Comparison of ENCODE assay signal across 8 cellular contexts in the genomic region with DNA sequence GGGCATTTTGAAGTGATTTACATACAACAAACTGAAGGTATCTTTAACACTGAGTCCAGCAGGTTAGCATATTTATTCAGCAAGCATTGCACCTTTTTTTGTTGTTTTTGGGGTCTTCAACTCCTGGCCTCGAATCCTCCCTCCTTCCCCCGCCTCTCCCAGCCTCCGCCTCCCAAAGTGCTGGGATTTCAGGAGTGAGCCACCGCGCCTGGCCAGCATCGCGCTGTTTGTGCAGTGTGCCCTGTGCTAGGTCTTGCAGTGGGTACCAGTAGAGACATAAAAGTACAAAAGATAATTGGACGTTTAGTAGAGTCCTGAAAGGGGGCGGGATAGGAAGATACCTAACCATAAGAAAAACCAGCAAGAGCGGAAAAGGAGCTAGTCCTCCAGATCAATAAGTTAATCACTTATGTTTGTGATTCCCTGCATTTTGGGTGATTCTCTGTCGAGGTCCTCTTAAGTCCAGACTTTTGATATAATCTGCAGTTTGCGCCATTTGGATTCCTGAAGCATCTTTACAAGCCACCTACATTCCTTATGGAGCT.
DNase-seq lines count a peak whose midpoint lies in the region; ATAC-seq and TF ChIP-seq lines count a peak whose summit lies in the region.

No MANE protein-coding gene starts in this region.

- H4K8ac ChIP-seq in neuronal stem cell (ENCODE audit: low read depth, low read length), result no peak overlapping the region

- no peak overlapping the region for H3K18ac ChIP-seq in neuronal stem cell (ENCODE audit: low read length)

- H3K9me3 ChIP-seq in Caco-2 (no peaks in the 10 kb centered on the region), neuronal stem cell (replicated peaks in 1 of 2; ENCODE audit: control insufficient read depth in 2 of 2, insufficient read depth in 1 of 2, low read depth in 1 of 2, low read length in 2 of 2) (no peaks in the 10 kb centered on the region)

- H3K79me1 ChIP-seq in neuronal stem cell (ENCODE audit: low read depth, low read length), result peaks cover 2% of the 10 kb centered on the region

- H3K27me3 Mint-ChIP-seq in Caco-2 (ENCODE audit: insufficient read depth, unreplicated experiment), result no peaks in the 10 kb centered on the region

- POLR2A ChIA-PET in Caco-2 (lab: Charles Lee), result interaction anchor here (0.6 to 0.8 kb wide), 3 partner anchors 64 to 176 kb away, joined by 3 to 5 read pairs (median 4); no protein-coding TSS in a partner anchor

- no peak overlapping the region for H3K4ac ChIP-seq in neuronal stem cell (ENCODE audit: low read length)

- ATAC-seq in GM18517 (IDR thresholded peaks at IDR 0.05; ENCODE audit: unreplicated experiment) (no peak), GM18868 (IDR thresholded peaks at IDR 0.05; ENCODE audit: unreplicated experiment) (no peak), HG03159 (IDR thresholded peaks at IDR 0.05; ENCODE audit: unreplicated experiment) (no peak)

- no peak overlapping the region for H3K23ac ChIP-seq in neuronal stem cell (ENCODE audit: low read depth, low read length, poor library complexity)

- BruUV-seq in Caco-2 (replicated peaks; lab: Mats Ljungman, UMichigan), result no TSS peak

- H2AFZ ChIP-seq in neuronal stem cell (ENCODE audit: low read length), result peak overlapping the region; percentile 93

- H3K4me3 Mint-ChIP-seq in Caco-2 (ENCODE audit: unreplicated experiment), result peak overlapping the region; percentile 73

- H3K4me3 ChIP-seq in Caco-2 (ENCODE audit: low read depth, low read length) (peak overlapping the region; percentile 85), neuronal stem cell (ENCODE audit: low read length in 2 of 2) (peak overlapping the region; percentile 78 to 95)

- WGBS in neuronal stem cell (ENCODE audit: extremely low coverage in 2 of 2, insufficient read length in 2 of 2, insufficient replicate concordance in 1 of 2), 2 donors, result no CpG with 5 or more reads among the region's 12 CpGs

- H3K4me1 ChIP-seq in Caco-2 (peaks cover 14% of the 10 kb centered on the region), neuronal stem cell (ENCODE audit: control insufficient read depth in 2 of 2, insufficient read depth in 1 of 2, low read depth in 1 of 2, low read length in 2 of 2) (peaks cover 0 to 5% of the 10 kb centered on the region in 2 donors)

- peak overlapping the region; percentile 29 for H3K27ac Mint-ChIP-seq in Caco-2 (ENCODE audit: unreplicated experiment)

- no peak overlapping the region for H3K9ac ChIP-seq in neuronal stem cell (ENCODE audit: low read depth, low read length, poor library complexity)

- no peak for DNase-seq in Caco-2
- DNase-seq in NCI-H345 (lab: John Stamatoyannopoulos, UW), result peak; percentile 25
- peak; percentile 61 for DNase-seq in ecto neural progenitor cell (ENCODE audit: low spot score)
- DNase-seq in neuronal stem cell (ENCODE audit: low spot score), result no peak
- DNase-seq in hypothalamus (lab: John Stamatoyannopoulos, UW), result no peak

- no peaks in the 10 kb centered on the region for H3K9me3 Mint-ChIP-seq in Caco-2 (ENCODE audit: unreplicated experiment)

- no peak overlapping the region for H3K14ac ChIP-seq in neuronal stem cell (ENCODE audit: low read length)

- peak overlapping the region; percentile 78 for H3K4me2 ChIP-seq in neuronal stem cell (ENCODE audit: insufficient read depth, low read length, poor library complexity, severe bottlenecking)

- no peak overlapping the region for H4K91ac ChIP-seq in neuronal stem cell (ENCODE audit: low read depth, low read length, poor library complexity)

- H3K27ac ChIP-seq in neuronal stem cell (replicated peaks; ENCODE audit: low read length), result no peak overlapping the region

- no peak for TF ChIP-seq CTCF in Caco-2 (IDR thresholded peaks at IDR 0.05; ENCODE audit: insufficient read depth in 1 of 2, low read depth in 1 of 2, low read length in 1 of 2, severe bottlenecking in 1 of 2, unreplicated experiment in 1 of 2)

- no peak overlapping the region for H2BK5ac ChIP-seq in neuronal stem cell (ENCODE audit: low read length)

- H2AK5ac ChIP-seq in neuronal stem cell (ENCODE audit: low read depth, low read length), result no peak overlapping the region

- no peaks in the 10 kb centered on the region for H3K27me3 ChIP-seq in Caco-2 (replicated peaks; ENCODE audit: control insufficient read depth, insufficient read depth, low read length)
- H3K27me3 ChIP-seq in neuronal stem cell (ENCODE audit: control insufficient read depth in 3 of 3, insufficient read depth in 3 of 3, low read depth in 1 of 3, low read length in 3 of 3), result no peaks in the 10 kb centered on the region

- no peak overlapping the region for H2BK120ac ChIP-seq in neuronal stem cell (ENCODE audit: low read depth, low read length)

- intact Hi-C loops in Caco-2 (cut with micrococcal nuclease; ENCODE audit: unreplicated experiment), result loop anchor here (5.0 kb wide), 1 partner anchor 111 kb away; a partner anchor contains a TSS

- peaks cover 12% of the 10 kb centered on the region for H3K36me3 Mint-ChIP-seq in Caco-2 (ENCODE audit: insufficient read depth, unreplicated experiment)

- peaks cover 24% of the 10 kb centered on the region for H3K4me1 Mint-ChIP-seq in Caco-2 (ENCODE audit: low read depth, unreplicated experiment)

- CTCF ChIA-PET in Caco-2 (lab: Charles Lee), result interaction anchor here (0.8 kb wide), 1 partner anchor 40 kb away, joined by 4 read pairs; no protein-coding TSS in a partner anchor

- H3K36me3 ChIP-seq in Caco-2 (ENCODE audit: control insufficient read depth, insufficient read depth, low read length) (no peaks in the 10 kb centered on the region; the same call in 1 of the 2 replicates), neuronal stem cell (replicated peaks in 1 of 2; ENCODE audit: control insufficient read depth in 2 of 2, insufficient read depth in 2 of 2, low read length in 2 of 2) (peaks cover 2 to 3% of the 10 kb centered on the region in 2 donors)

- H2BK15ac ChIP-seq in neuronal stem cell (ENCODE audit: low read length), result no peak overlapping the region

- no peak overlapping the region for H2BK12ac ChIP-seq in neuronal stem cell (ENCODE audit: low read length)

Comparison
In these comparisons a context has a peak if more than half of its experiments do, and no peak if none do; other contexts are left out.
1. DNase-seq: peak in NCI-H345 (single experiment) and ecto neural progenitor cell (single experiment); none in Caco-2 (0 of 2), neuronal stem cell (single experiment) and hypothalamus (0 of 51).